In the genomic region with DNA sequence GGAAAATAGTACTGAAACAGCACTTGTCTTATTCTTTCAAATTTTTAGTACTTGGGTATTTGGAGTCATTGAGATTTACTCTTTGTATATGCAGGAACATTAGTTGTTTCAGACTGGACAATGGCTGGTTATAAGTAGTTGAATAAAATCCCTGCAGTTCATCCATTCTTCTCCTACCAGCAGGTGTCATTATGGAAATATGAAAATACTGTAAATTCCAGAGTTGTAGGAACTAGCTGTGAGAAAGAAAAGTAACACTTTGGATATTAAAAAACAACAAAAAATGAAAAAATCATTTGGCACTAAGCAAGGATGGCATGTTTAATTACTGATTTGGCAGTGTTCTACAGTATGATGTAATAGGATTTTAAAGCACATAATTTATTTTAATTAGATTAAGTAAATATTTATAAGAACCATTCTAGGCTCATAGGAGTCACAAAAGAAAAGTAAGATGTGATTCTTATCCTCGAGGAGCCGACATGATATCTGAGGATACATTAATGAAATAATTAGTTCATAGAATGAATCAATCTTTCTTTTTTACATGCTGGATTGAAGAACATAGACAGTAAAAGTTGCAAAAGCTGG, we compare ENCODE assay signal across 11 cellular contexts.
DNase-seq lines count a peak whose midpoint lies in the region; ATAC-seq and TF ChIP-seq lines count a peak whose summit lies in the region.
"Had no signal": no experiment of that assay in that cellular context is flagged by ENCODE, and none has a peak within 500 bp of the region (broad histone marks: within the 10 kb centered on the region; RNA-seq: fewer than 3 reads in every experiment).

No MANE protein-coding gene starts in this region.

- no peaks in the 10 kb centered on the region for H3K79me2 ChIP-seq in PC-9 (ENCODE audit: low read depth)

- H3K27me3 ChIP-seq in PC-9 (ENCODE audit: insufficient read depth, low read depth) (no peaks in the 10 kb centered on the region), esophagus muscularis mucosa (no peaks in the 10 kb centered on the region), sigmoid colon (no peaks in the 10 kb centered on the region)

- intact Hi-C loops in PC-9 (cut with micrococcal nuclease; ENCODE audit: unreplicated experiment) (loop anchor here (1.0 to 10.0 kb wide), 2 partner anchors 362 to 634 kb away; no protein-coding TSS in a partner anchor), esophagus muscularis mucosa (cut with DNase I) (loop anchor here (5.0 kb wide), 1 partner anchor 362 kb away; no protein-coding TSS in a partner anchor), sigmoid colon (cut with DNase I) (loop anchor here (5.0 kb wide), 1 partner anchor 362 kb away; no protein-coding TSS in a partner anchor), posterior vena cava (cut with DNase I) (no loop called here)

- no peaks in the 10 kb centered on the region for H3K4me1 ChIP-seq in PC-9 (replicated peaks; ENCODE audit: insufficient read depth)
- H3K4me1 ChIP-seq in esophagus muscularis mucosa = peaks cover 0 to 6% (median 0%) of the 10 kb centered on the region in 4 donors
- H3K4me1 ChIP-seq in sigmoid colon = no peaks in the 10 kb centered on the region

- H3K9me3 ChIP-seq in PC-9 (ENCODE audit: insufficient read depth, low read depth) (no peaks in the 10 kb centered on the region), esophagus muscularis mucosa (no peaks in the 10 kb centered on the region), sigmoid colon (no peaks in the 10 kb centered on the region)

- ATAC-seq in HG02973 (IDR thresholded peaks at IDR 0.05; ENCODE audit: unreplicated experiment) = no peak
- ATAC-seq: activated T-helper 17 cell treated with anti-CD3 and anti-CD28 coated beads, Interleukin-2, amount 50 U/mL, for 72 hours had no signal

- H3K4me2 ChIP-seq in PC-9 = no peak overlapping the region

- no peaks in the 10 kb centered on the region for H3K9me2 ChIP-seq in PC-9 (ENCODE audit: insufficient read depth)

- CTCF ChIA-PET in PC-9 (lab: Charles Lee) = no interaction called here

- no peak overlapping the region for H3K27ac ChIP-seq in PC-9
- no peak overlapping the region for H3K27ac ChIP-seq in esophagus muscularis mucosa (replicated peaks in 1 of 4)
- no peak overlapping the region for H3K27ac ChIP-seq in sigmoid colon

- TF ChIP-seq CTCF in PC-9 (conservative IDR thresholded peaks at IDR 0.05) = peak; percentile 56
- TF ChIP-seq CTCF in esophagus muscularis mucosa (IDR thresholded peaks at IDR 0.05) = peak; percentile 46 to 52 (median 49)
- TF ChIP-seq CTCF in sigmoid colon (IDR thresholded peaks at IDR 0.05) = peak in 3 of 4 experiments; percentile 15 to 37 (median 37)

- in situ Hi-C loops in G401 (cut with HindIII; ENCODE audit: low sequenced_read_pairs) = no loop called here

- BruUV-seq in PC-9 (replicated peaks; lab: Mats Ljungman, UMichigan) = no TSS peak

- no peaks in the 10 kb centered on the region for H3K36me3 ChIP-seq in PC-9 (ENCODE audit: low read depth)
- H3K36me3 ChIP-seq in esophagus muscularis mucosa = no peaks in the 10 kb centered on the region
- H3K36me3 ChIP-seq in sigmoid colon = no peaks in the 10 kb centered on the region

- POLR2A ChIA-PET in PC-9 (lab: Charles Lee; ENCODE audit: unreplicated experiment) = interaction anchor here (0.7 kb wide), 1 partner anchor 149 kb away, joined by 5 read pairs; no protein-coding TSS in a partner anchor

- no peaks in the 10 kb centered on the region for H4K20me1 ChIP-seq in PC-9 (ENCODE audit: insufficient read depth)

- 31% methylated on average over 2 of the region's 2 CpGs for WGBS in esophagus muscularis mucosa
- WGBS in sigmoid colon, 2 donors = 68 to 73% methylated on average over 2 of the region's 2 CpGs

- H3K4me3 ChIP-seq in PC-9 (no peak overlapping the region), esophagus muscularis mucosa (no peak overlapping the region), sigmoid colon (no peak overlapping the region)

- TF ChIP-seq EP300 in esophagus muscularis mucosa (IDR thresholded peaks at IDR 0.05) = no peak
- no peak for TF ChIP-seq EP300 in sigmoid colon (IDR thresholded peaks at IDR 0.05)

- no peak overlapping the region for H2AFZ ChIP-seq in PC-9

- no peaks in the 10 kb centered on the region for H3F3A ChIP-seq in PC-9 (ENCODE audit: insufficient read depth, low read depth)

- DNase-seq in G401 (ENCODE audit: low spot score) (peak; percentile 35), PC-9 (no peak), esophagus muscularis mucosa (ENCODE audit: extremely low spot score) (no peak), sigmoid colon (no peak), posterior vena cava (ENCODE audit: low spot score) (no peak), RPMI8226 (no peak)
- DNase-seq in activated CD8-positive, alpha-beta memory T cell treated with anti-CD3 and anti-CD28 coated beads, Interleukin-2, amount 50 U/mL, for 48 hours = no peak
- DNase-seq: effector memory CD4-positive, alpha-beta T cell; immature natural killer cell had no signal

- TF ChIP-seq POLR2A in esophagus muscularis mucosa (IDR thresholded peaks at IDR 0.05; ENCODE audit: low read depth) (no peak), sigmoid colon (IDR thresholded peaks at IDR 0.05) (no peak)

Comparison
In these comparisons a context has a peak if more than half of its experiments do, and no peak if none do; other contexts are left out.
1. intact Hi-C loops: an anchor here in PC-9 (1.0 to 10.0 kb wide), esophagus muscularis mucosa (5.0 kb wide) and sigmoid colon (5.0 kb wide); none called in posterior vena cava.